1 cellular context compared by ENCODE assay signal in the genomic region with DNA sequence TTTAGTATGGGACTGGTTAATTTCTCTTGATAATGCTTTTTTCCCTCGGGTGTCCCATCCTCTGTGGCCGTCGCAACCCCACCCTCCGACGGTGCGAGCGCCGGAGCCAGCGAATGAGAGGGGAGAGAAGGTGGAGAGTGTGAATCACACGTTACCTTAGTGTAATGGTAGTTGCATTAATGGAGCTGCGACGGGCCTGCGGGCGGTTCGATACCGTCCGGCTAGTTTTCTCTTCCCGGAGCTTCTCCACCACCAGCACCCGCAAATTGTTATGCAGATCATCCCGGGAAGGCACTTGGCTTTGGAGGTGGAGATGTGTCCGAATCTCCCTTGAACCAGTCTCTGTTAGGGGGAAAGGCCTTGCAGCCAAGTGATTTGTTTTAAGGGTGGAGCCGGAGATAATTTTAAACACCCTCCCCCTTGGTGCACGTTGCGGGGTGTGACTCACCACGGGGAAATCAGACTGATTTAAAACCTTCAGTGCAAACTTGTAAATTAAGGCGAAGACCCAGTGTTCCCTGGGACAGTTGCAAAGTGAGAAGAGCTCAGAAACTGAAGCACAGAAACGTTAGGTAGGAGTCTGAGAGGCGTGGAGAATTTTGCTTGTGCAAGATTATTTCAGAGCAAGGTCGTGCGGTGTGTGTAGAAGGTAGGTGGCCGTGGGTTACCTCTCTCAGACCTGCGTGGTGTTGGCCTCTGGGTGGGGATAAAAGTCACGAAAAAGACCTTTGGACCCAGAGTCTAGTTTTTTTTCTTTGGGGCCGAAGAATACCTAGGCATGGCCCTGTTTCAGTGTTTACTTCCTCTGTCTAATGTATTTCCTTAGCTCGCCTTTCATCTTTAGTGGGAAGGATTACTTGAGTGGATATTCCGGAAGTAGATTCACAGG.
TF ChIP-seq lines count a peak whose summit lies in the region.

No MANE protein-coding gene starts in this region.

TF ChIP-seq in HEK293, 187 proteins besides CTCF, POLR2A, EP300 and RAD21 (continued from another document and continues in another):
- TF ChIP-seq ZNF707 (tag by site-specific recombination; IDR thresholded peaks at IDR 0.05): no peak
- peak; percentile 73 for TF ChIP-seq ZBTB17 (tag by site-specific recombination; IDR thresholded peaks at IDR 0.05)
- TF ChIP-seq ZNF843 (tag by site-specific recombination; IDR thresholded peaks at IDR 0.05): no peak; the same call in 1 of the 2 replicates
- TF ChIP-seq ZNF132 (tag by site-specific recombination; IDR thresholded peaks at IDR 0.05; ENCODE audit: borderline replicate concordance): no peak
- peak; percentile 44 for TF ChIP-seq ZBTB11 (tag by site-specific recombination; conservative IDR thresholded peaks at IDR 0.05; ENCODE audit: low read depth)
- no peak for TF ChIP-seq ZNF776 (tag by site-specific recombination; IDR thresholded peaks at IDR 0.05; ENCODE audit: borderline replicate concordance)
- no peak for TF ChIP-seq ZNF558 (tag by site-specific recombination; IDR thresholded peaks at IDR 0.05)
- TF ChIP-seq GLIS2 (tag by site-specific recombination; IDR thresholded peaks at IDR 0.05): peak; percentile 52
- TF ChIP-seq ZNF660 (tag by site-specific recombination; IDR thresholded peaks at IDR 0.05): no peak
- no peak for TF ChIP-seq HOXA7 (CRISPR knock-in tag; IDR thresholded peaks at IDR 0.05; ENCODE audit: borderline replicate concordance)
- TF ChIP-seq ZNF501 (tag by site-specific recombination; IDR thresholded peaks at IDR 0.05): no peak; the same call in 1 of the 2 replicates
- TF ChIP-seq ZNF146 (tag by site-specific recombination; IDR thresholded peaks at IDR 0.05): no peak
- TF ChIP-seq ZNF302 (tag by site-specific recombination; IDR thresholded peaks at IDR 0.05; ENCODE audit: low read depth): no peak
- TF ChIP-seq REPIN1 (tag by site-specific recombination; IDR thresholded peaks at IDR 0.05; ENCODE audit: low read depth): no peak
- TF ChIP-seq ZNF521 (tag by site-specific recombination; IDR thresholded peaks at IDR 0.05): no peak
- TF ChIP-seq, protein P1, sequence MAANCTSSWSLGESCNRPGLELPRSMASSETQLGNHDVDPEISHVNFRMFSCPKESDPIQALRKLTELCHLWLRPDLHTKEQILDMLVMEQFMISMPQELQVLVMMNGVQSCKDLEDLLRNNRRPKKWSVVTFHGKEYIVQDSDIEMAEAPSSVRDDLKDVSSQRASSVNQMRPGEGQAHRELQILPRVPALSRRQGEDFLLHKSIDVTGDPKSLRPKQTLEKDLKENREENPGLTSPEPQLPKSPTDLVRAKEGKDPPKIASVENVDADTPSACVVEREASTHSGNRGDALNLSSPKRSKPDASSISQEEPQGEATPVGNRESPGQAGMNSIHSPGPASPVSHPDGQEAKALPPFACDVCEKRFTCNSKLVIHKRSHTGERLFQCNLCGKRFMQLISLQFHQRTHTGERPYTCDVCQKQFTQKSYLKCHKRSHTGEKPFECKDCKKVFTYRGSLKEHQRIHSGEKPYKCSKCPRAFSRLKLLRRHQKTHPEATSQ (tag by site-specific recombination; IDR thresholded peaks at IDR 0.05): no peak
- TF ChIP-seq ELK4 (IDR thresholded peaks at IDR 0.05; ENCODE audit: borderline replicate concordance, low read depth, low read length): no peak
- TF ChIP-seq KLF1 (tag by site-specific recombination; IDR thresholded peaks at IDR 0.05): peak; percentile 79
- no peak for TF ChIP-seq SCRT1 (tag by site-specific recombination; IDR thresholded peaks at IDR 0.05; ENCODE audit: borderline replicate concordance)
- no peak for TF ChIP-seq ZSCAN18 (tag by site-specific recombination; IDR thresholded peaks at IDR 0.05)
- TF ChIP-seq ZNF350 (tag by site-specific recombination; IDR thresholded peaks at IDR 0.05): no peak
- TF ChIP-seq ZFP41 (tag by site-specific recombination; IDR thresholded peaks at IDR 0.05; ENCODE audit: borderline replicate concordance): no peak
- TF ChIP-seq SP3 (tag by site-specific recombination; IDR thresholded peaks at IDR 0.05): peak; percentile 56
- no peak for TF ChIP-seq ZNF792 (tag by site-specific recombination; IDR thresholded peaks at IDR 0.05)
- no peak for TF ChIP-seq KLF7 (tag by site-specific recombination; IDR thresholded peaks at IDR 0.05; ENCODE audit: borderline replicate concordance)
- no peak for TF ChIP-seq ZNF324 (tag by site-specific recombination; IDR thresholded peaks at IDR 0.05)
- TF ChIP-seq, protein P2, sequence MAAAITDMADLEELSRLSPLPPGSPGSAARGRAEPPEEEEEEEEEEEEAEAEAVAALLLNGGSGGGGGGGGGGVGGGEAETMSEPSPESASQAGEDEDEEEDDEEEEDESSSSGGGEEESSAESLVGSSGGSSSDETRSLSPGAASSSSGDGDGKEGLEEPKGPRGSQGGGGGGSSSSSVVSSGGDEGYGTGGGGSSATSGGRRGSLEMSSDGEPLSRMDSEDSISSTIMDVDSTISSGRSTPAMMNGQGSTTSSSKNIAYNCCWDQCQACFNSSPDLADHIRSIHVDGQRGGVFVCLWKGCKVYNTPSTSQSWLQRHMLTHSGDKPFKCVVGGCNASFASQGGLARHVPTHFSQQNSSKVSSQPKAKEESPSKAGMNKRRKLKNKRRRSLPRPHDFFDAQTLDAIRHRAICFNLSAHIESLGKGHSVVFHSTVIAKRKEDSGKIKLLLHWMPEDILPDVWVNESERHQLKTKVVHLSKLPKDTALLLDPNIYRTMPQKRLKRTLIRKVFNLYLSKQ (tag by site-specific recombination; IDR thresholded peaks at IDR 0.05; ENCODE audit: borderline replicate concordance): no peak
- TF ChIP-seq ZNF157 (tag by site-specific recombination; IDR thresholded peaks at IDR 0.05): no peak
- TF ChIP-seq BCL11B (tag by site-specific recombination; IDR thresholded peaks at IDR 0.05; ENCODE audit: low read depth): no peak
- no peak for TF ChIP-seq ZNF747 (tag by site-specific recombination; IDR thresholded peaks at IDR 0.05)
- no peak for TF ChIP-seq ZNF777 (tag by site-specific recombination; IDR thresholded peaks at IDR 0.05; ENCODE audit: borderline replicate concordance)
- TF ChIP-seq HOXD13 (CRISPR knock-in tag; IDR thresholded peaks at IDR 0.05; ENCODE audit: borderline replicate concordance): no peak
- no peak for TF ChIP-seq ZNF677 (tag by site-specific recombination; IDR thresholded peaks at IDR 0.05)
- TF ChIP-seq ZXDB (tag by site-specific recombination; IDR thresholded peaks at IDR 0.05): peak; percentile 37; the same call in 1 of the 2 replicates
- TF ChIP-seq ZNF621 (tag by site-specific recombination; IDR thresholded peaks at IDR 0.05): no peak
- no peak for TF ChIP-seq ZNF596 (tag by site-specific recombination; IDR thresholded peaks at IDR 0.05)
- TF ChIP-seq ZNF549 (tag by site-specific recombination; IDR thresholded peaks at IDR 0.05): no peak
- TF ChIP-seq ZNF626 (tag by site-specific recombination; IDR thresholded peaks at IDR 0.05): no peak
- no peak for TF ChIP-seq ZNF155 (tag by site-specific recombination; IDR thresholded peaks at IDR 0.05)
- TF ChIP-seq, protein P3, sequence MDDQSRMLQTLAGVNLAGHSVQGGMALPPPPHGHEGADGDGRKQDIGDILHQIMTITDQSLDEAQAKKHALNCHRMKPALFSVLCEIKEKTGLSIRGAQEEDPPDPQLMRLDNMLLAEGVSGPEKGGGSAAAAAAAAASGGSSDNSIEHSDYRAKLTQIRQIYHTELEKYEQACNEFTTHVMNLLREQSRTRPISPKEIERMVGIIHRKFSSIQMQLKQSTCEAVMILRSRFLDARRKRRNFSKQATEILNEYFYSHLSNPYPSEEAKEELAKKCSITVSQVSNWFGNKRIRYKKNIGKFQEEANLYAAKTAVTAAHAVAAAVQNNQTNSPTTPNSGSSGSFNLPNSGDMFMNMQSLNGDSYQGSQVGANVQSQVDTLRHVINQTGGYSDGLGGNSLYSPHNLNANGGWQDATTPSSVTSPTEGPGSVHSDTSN (CRISPR knock-in tag; IDR thresholded peaks at IDR 0.05): no peak
- TF ChIP-seq ZNF624 (tag by site-specific recombination; IDR thresholded peaks at IDR 0.05): no peak
- TF ChIP-seq GLI2 (tag by site-specific recombination; IDR thresholded peaks at IDR 0.05; ENCODE audit: borderline replicate concordance, low read depth): no peak
- no peak for TF ChIP-seq SALL2 (tag by site-specific recombination; IDR thresholded peaks at IDR 0.05; ENCODE audit: borderline replicate concordance)
- peak; percentile 69 for TF ChIP-seq ZNF600 (tag by site-specific recombination; IDR thresholded peaks at IDR 0.05)
- TF ChIP-seq ZNF174 (tag by site-specific recombination; IDR thresholded peaks at IDR 0.05): no peak
- no peak for TF ChIP-seq ZNF658 (tag by site-specific recombination; IDR thresholded peaks at IDR 0.05)
- no peak for TF ChIP-seq ZNF140 (tag by site-specific recombination; IDR thresholded peaks at IDR 0.05)
- no peak for TF ChIP-seq WT1 (tag by site-specific recombination; IDR thresholded peaks at IDR 0.05)
- TF ChIP-seq BCL6B (tag by site-specific recombination; IDR thresholded peaks at IDR 0.05): no peak
- TF ChIP-seq ZNF19 (tag by site-specific recombination; IDR thresholded peaks at IDR 0.05; ENCODE audit: low read depth): no peak
- TF ChIP-seq ZNF623 (tag by site-specific recombination; IDR thresholded peaks at IDR 0.05): no peak
- 0 out of 2 replicates have a peak, but pooled peaks have one; percentile 30 for TF ChIP-seq ZNF366 (tag by site-specific recombination; conservative IDR thresholded peaks at IDR 0.05)
- TF ChIP-seq ZNF560 (tag by site-specific recombination; IDR thresholded peaks at IDR 0.05; ENCODE audit: borderline replicate concordance): no peak
- no peak; the same call in 1 of the 2 replicates for TF ChIP-seq ZSCAN30 (tag by site-specific recombination; IDR thresholded peaks at IDR 0.05)
- TF ChIP-seq ZNF10 (tag by site-specific recombination; IDR thresholded peaks at IDR 0.05): 0 out of 2 replicates have a peak, but pooled peaks have one; percentile 37
- no peak for TF ChIP-seq KLF16 (tag by site-specific recombination; IDR thresholded peaks at IDR 0.05)
- TF ChIP-seq ZNF433 (tag by site-specific recombination; IDR thresholded peaks at IDR 0.05; ENCODE audit: low read depth): no peak
- TF ChIP-seq ZNF23 (tag by site-specific recombination; IDR thresholded peaks at IDR 0.05; ENCODE audit: borderline replicate concordance): no peak
- no peak for TF ChIP-seq SCRT2 (tag by site-specific recombination; IDR thresholded peaks at IDR 0.05)
- TF ChIP-seq RBAK (tag by site-specific recombination; IDR thresholded peaks at IDR 0.05): no peak
- no peak for TF ChIP-seq ZNF266 (tag by site-specific recombination; IDR thresholded peaks at IDR 0.05; ENCODE audit: low read depth)
- no peak for TF ChIP-seq ZNF202 (tag by site-specific recombination; IDR thresholded peaks at IDR 0.05; ENCODE audit: borderline replicate concordance)
- no peak for TF ChIP-seq ZNF121 (tag by site-specific recombination; IDR thresholded peaks at IDR 0.05)
- TF ChIP-seq BCL11A (tag by site-specific recombination; IDR thresholded peaks at IDR 0.05; ENCODE audit: low read depth): peak; percentile 56; the same call in 1 of the 2 replicates
- no peak for TF ChIP-seq SETDB1 (IDR thresholded peaks at IDR 0.05; ENCODE audit: insufficient read length, low read length)
- TF ChIP-seq ZNF138 (tag by site-specific recombination; IDR thresholded peaks at IDR 0.05; ENCODE audit: borderline replicate concordance): no peak
